13 cellular contexts compared by ENCODE assay signal in the genomic region with DNA sequence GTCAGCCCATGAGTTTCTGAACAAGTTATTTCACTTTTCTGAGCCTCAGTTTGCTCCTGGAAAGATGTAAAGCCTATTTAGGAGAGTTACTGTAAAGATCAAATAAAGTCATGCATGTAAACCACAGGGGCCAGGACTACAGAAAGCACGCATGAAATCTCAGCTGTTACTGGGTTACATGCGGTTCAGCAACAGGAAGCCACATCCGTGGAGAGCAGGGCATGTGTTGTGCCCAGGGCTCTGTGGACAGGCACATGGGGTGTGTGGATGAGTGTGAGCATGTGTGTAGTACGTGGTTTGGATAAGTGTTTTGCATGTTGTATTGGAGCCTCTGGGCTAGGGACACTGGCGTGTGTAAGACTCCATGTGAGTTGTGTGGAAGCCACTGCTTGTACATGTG. TPM values are rescaled to one million over a fixed set of nuclear protein-coding genes. Genes with fewer than 3 reads are reported as not detected.
DNase-seq lines count a peak whose midpoint lies in the region; ATAC-seq, FAIRE-seq and TF ChIP-seq lines count a peak whose summit lies in the region.
"Had no signal": no experiment of that assay in that cellular context is flagged by ENCODE, and none has a peak within 500 bp of the region (broad histone marks: within the 10 kb centered on the region; RNA-seq: fewer than 3 reads in every experiment).

No MANE protein-coding gene starts in this region.

- BruUV-seq in GM12878 (replicated peaks; lab: Mats Ljungman, UMichigan): no TSS peak

- H4K91ac ChIP-seq in neuronal stem cell (ENCODE audit: low read depth, low read length, poor library complexity): no peak overlapping the region

- H3K9ac ChIP-seq in GM12878 (ENCODE audit: control insufficient read depth, insufficient read depth, low read length) (no peak overlapping the region), neuronal stem cell (ENCODE audit: low read depth, low read length, poor library complexity) (no peak overlapping the region), SK-N-SH (no peak overlapping the region)

- no peak overlapping the region for H3K4me3 Mint-ChIP-seq in activated CD8-positive, alpha-beta memory T cell treated with anti-CD3 and anti-CD28 coated beads, Interleukin-2, amount 10 ng/mL, durations not matched to agents 7 days and 5 days

- H3K79me2 ChIP-seq in GM12878 (ENCODE audit: control insufficient read depth, insufficient read depth, low read length) (no peaks in the 10 kb centered on the region), SK-N-SH (ENCODE audit: insufficient read depth) (peaks cover 33% of the 10 kb centered on the region)

- peak overlapping the region; percentile 93 for H2BK15ac ChIP-seq in neuronal stem cell (ENCODE audit: low read length)

- POLR2A ChIA-PET in GM12878 (lab: Charles Lee) (no interaction called here), SK-N-SH (lab: Yijun Ruan, JAX) (no interaction called here)

- no peak overlapping the region for H3K14ac ChIP-seq in neuronal stem cell (ENCODE audit: low read length)

- H4K8ac ChIP-seq in neuronal stem cell (ENCODE audit: low read depth, low read length): no peak overlapping the region

- H3K4me1 Mint-ChIP-seq in activated CD8-positive, alpha-beta memory T cell treated with anti-CD3 and anti-CD28 coated beads, Interleukin-2, amount 10 ng/mL, durations not matched to agents 7 days and 5 days: peaks cover 33% of the 10 kb centered on the region

- H3K9me3 ChIP-seq in SJCRH30 (replicated peaks) (no peaks in the 10 kb centered on the region), GM12878 (replicated peaks; ENCODE audit: control insufficient read depth, insufficient read depth, low read length) (no peaks in the 10 kb centered on the region), neuronal stem cell (replicated peaks in 1 of 2; ENCODE audit: control insufficient read depth in 2 of 2, insufficient read depth in 1 of 2, low read depth in 1 of 2, low read length in 2 of 2) (peaks cover 0 to 2% of the 10 kb centered on the region in 2 donors), SK-N-SH (no peaks in the 10 kb centered on the region)
- H3K9me3 ChIP-seq: A549, sigmoid colon had no signal

- H3K36me3 Mint-ChIP-seq in activated CD8-positive, alpha-beta memory T cell treated with anti-CD3 and anti-CD28 coated beads, Interleukin-2, amount 10 ng/mL, durations not matched to agents 7 days and 5 days: no peaks in the 10 kb centered on the region

- H3K27ac Mint-ChIP-seq in activated CD8-positive, alpha-beta memory T cell treated with anti-CD3 and anti-CD28 coated beads, Interleukin-2, amount 10 ng/mL, durations not matched to agents 7 days and 5 days: no peak overlapping the region

- H3K79me1 ChIP-seq in neuronal stem cell (ENCODE audit: low read depth, low read length): peaks cover 6% of the 10 kb centered on the region

- no peak for FAIRE-seq in GM12878 (lab: Jason Lieb, UNC)
- FAIRE-seq: A549, K562 had no signal

- peak; percentile 68 for DNase-seq in activated CD8-positive, alpha-beta memory T cell treated with anti-CD3 and anti-CD28 coated beads, Interleukin-2, amount 10 ng/mL, durations not matched to agents 7 days and 5 days
- no peak for DNase-seq in activated CD8-positive, alpha-beta memory T cell treated with anti-CD3 and anti-CD28 coated beads for 24 hours
- DNase-seq in SJCRH30: peak; percentile 65 to 73
- DNase-seq in GM12878 (ENCODE audit: low read depth, low spot score): no peak
- DNase-seq in neuronal stem cell (ENCODE audit: low spot score): no peak
- no peak for DNase-seq in SK-N-SH
- DNase-seq in NCI-H82 (lab: John Stamatoyannopoulos, UW): no peak
- DNase-seq: NCI-H2081, sigmoid colon, T1000 had no signal

- no peak for TF ChIP-seq RAD21 in GM12878 (IDR thresholded peaks at IDR 0.05; ENCODE audit: insufficient read depth, low read depth, low read length)
- no peak for TF ChIP-seq RAD21 in SK-N-SH (IDR thresholded peaks at IDR 0.05; ENCODE audit: low read length)

- no peak for TF ChIP-seq CTCF in GM12878 (IDR thresholded peaks at IDR 0.05 in 2 of 3, conservative IDR thresholded peaks at IDR 0.05 in 1 of 3; ENCODE audit: control insufficient read depth in 2 of 3, extremely low read depth in 1 of 3, insufficient read depth in 1 of 3, low read depth in 3 of 3, low read length in 3 of 3)
- TF ChIP-seq CTCF in SK-N-SH (IDR thresholded peaks at IDR 0.05): no peak

- ATAC-seq in activated CD8-positive, alpha-beta memory T cell treated with anti-CD3 and anti-CD28 coated beads, Interleukin-2, amount 10 ng/mL, durations not matched to agents 7 days and 5 days: peak; percentile 51
- peak; percentile 55 for ATAC-seq in GM12878
- ATAC-seq in GM19455 (IDR thresholded peaks at IDR 0.05; ENCODE audit: unreplicated experiment): no peak
- ATAC-seq: A549, K562 had no signal

- intact Hi-C loops in GM12878 (cut with micrococcal nuclease; ENCODE audit: unreplicated experiment): no loop called here

- H3K9me2 ChIP-seq in SK-N-SH: no peaks in the 10 kb centered on the region

- no peak overlapping the region for H2AK5ac ChIP-seq in neuronal stem cell (ENCODE audit: low read depth, low read length)

- RAD21 ChIA-PET in GM12878 (lab: Charles Lee; ENCODE audit: unreplicated experiment): no interaction called here

- SMC1A ChIA-PET in GM12878 (lab: Charles Lee; ENCODE audit: uncharacterized antibody, unreplicated experiment): no interaction called here

- in situ Hi-C loops in GM12878 (cut with MboI): no loop called here

- H2BK120ac ChIP-seq in neuronal stem cell (ENCODE audit: low read depth, low read length): no peak overlapping the region

- no peak overlapping the region for H3K4ac ChIP-seq in neuronal stem cell (ENCODE audit: low read length)

- H3K27ac ChIP-seq in SJCRH30 (peak overlapping the region; percentile 24; the same call in 1 of the 2 replicates), GM12878 (ENCODE audit: control insufficient read depth, insufficient read depth) (no peak overlapping the region), neuronal stem cell (replicated peaks; ENCODE audit: low read length) (no peak overlapping the region), SK-N-SH (ENCODE audit: low read depth in 2 of 2, low read length in 1 of 2) (no peak overlapping the region)
- H3K27ac ChIP-seq: sigmoid colon had no signal

- no peak overlapping the region for H2BK5ac ChIP-seq in neuronal stem cell (ENCODE audit: low read length)

- H3K36me3 ChIP-seq in SJCRH30 (no peaks in the 10 kb centered on the region), GM12878 (ENCODE audit: control insufficient read depth in 2 of 2, insufficient read depth in 2 of 2, low read length in 1 of 2) (no peaks in the 10 kb centered on the region), neuronal stem cell (replicated peaks in 1 of 2; ENCODE audit: control insufficient read depth in 2 of 2, insufficient read depth in 2 of 2, low read length in 2 of 2) (no peaks in the 10 kb centered on the region), SK-N-SH (replicated peaks in 1 of 2; ENCODE audit: control insufficient read depth in 1 of 2, insufficient read depth in 2 of 2, low read length in 1 of 2) (no peaks in the 10 kb centered on the region)
- H3K36me3 ChIP-seq: sigmoid colon had no signal

- H3K4me2 ChIP-seq in GM12878 (ENCODE audit: control insufficient read depth, insufficient read depth) (no peak overlapping the region), neuronal stem cell (ENCODE audit: insufficient read depth, low read length, poor library complexity, severe bottlenecking) (no peak overlapping the region), SK-N-SH (no peak overlapping the region)

- peaks cover 48% of the 10 kb centered on the region for H3K4me1 ChIP-seq in SJCRH30
- H3K4me1 ChIP-seq in GM12878 (ENCODE audit: control insufficient read depth, insufficient read depth, low read length): no peaks in the 10 kb centered on the region; the same call in none of the 2 replicates
- peaks cover 26 to 29% of the 10 kb centered on the region in 2 donors for H3K4me1 ChIP-seq in neuronal stem cell (ENCODE audit: control insufficient read depth in 2 of 2, insufficient read depth in 1 of 2, low read depth in 1 of 2, low read length in 2 of 2)
- peaks cover 10 to 12% of the 10 kb centered on the region in 2 experiments; a peak in 3 of 4 replicates for H3K4me1 ChIP-seq in SK-N-SH (ENCODE audit: control insufficient read depth in 1 of 2, insufficient read depth in 2 of 2, low read depth in 1 of 2, low read length in 1 of 2)

- H2BK12ac ChIP-seq in neuronal stem cell (ENCODE audit: low read length): no peak overlapping the region

- H2AFZ ChIP-seq in GM12878 (ENCODE audit: control insufficient read depth, low read depth, low read length) (no peak overlapping the region), neuronal stem cell (ENCODE audit: low read length) (no peak overlapping the region), SK-N-SH (ENCODE audit: low read depth) (no peak overlapping the region)

- no peak overlapping the region for H3K4me3 ChIP-seq in SJCRH30
- no peak overlapping the region for H3K4me3 ChIP-seq in GM12878
- H3K4me3 ChIP-seq in neuronal stem cell (ENCODE audit: low read length in 2 of 2): no peak overlapping the region
- no peak overlapping the region for H3K4me3 ChIP-seq in SK-N-SH (ENCODE audit: low read depth in 2 of 2, low read length in 1 of 2)
- H3K4me3 ChIP-seq: A549, K562, sigmoid colon had no signal

- H3K23ac ChIP-seq in neuronal stem cell (ENCODE audit: low read depth, low read length, poor library complexity): no peak overlapping the region

- peaks cover 50% of the 10 kb centered on the region for H3K27me3 Mint-ChIP-seq in activated CD8-positive, alpha-beta memory T cell treated with anti-CD3 and anti-CD28 coated beads, Interleukin-2, amount 10 ng/mL, durations not matched to agents 7 days and 5 days

- CTCF ChIA-PET in activated CD8-positive, alpha-beta memory T cell treated with anti-CD3 and anti-CD28 coated beads, Interleukin-2, amount 10 ng/mL, durations not matched to agents 7 days and 5 days (lab: Charles Lee): no interaction called here
- CTCF ChIA-PET in GM12878 (lab: Yijun Ruan, JAX) (no interaction called here), SK-N-SH (lab: Yijun Ruan, JAX) (interaction anchor here (2.4 kb wide), 1 partner anchor 79 kb away, joined by 8 read pairs; no protein-coding TSS in a partner anchor)

- no peak for TF ChIP-seq POLR2A in GM12878 (IDR thresholded peaks at IDR 0.05; ENCODE audit: low read depth, low read length)

- peaks cover 7% of the 10 kb centered on the region for H3F3A ChIP-seq in SK-N-SH (replicated peaks; ENCODE audit: insufficient read depth)

- H3K18ac ChIP-seq in neuronal stem cell (ENCODE audit: low read length): peak overlapping the region; percentile 15

- 15% methylated on average over 5 of the region's 5 CpGs for WGBS in GM12878 (ENCODE audit: insufficient coverage, insufficient replicate concordance, low lambda C conversion rate, missing lambda C conversion rate)
- WGBS in neuronal stem cell (ENCODE audit: extremely low coverage in 2 of 2, insufficient read length in 2 of 2, insufficient replicate concordance in 1 of 2), 2 donors: no CpG with 5 or more reads among the region's 5 CpGs
- WGBS in SK-N-SH (ENCODE audit: low lambda C conversion rate): 89% methylated on average over 5 of the region's 5 CpGs

- no peaks in the 10 kb centered on the region for H3K9me3 Mint-ChIP-seq in activated CD8-positive, alpha-beta memory T cell treated with anti-CD3 and anti-CD28 coated beads, Interleukin-2, amount 10 ng/mL, durations not matched to agents 7 days and 5 days (ENCODE audit: low read depth)

- TF ChIP-seq EP300 in GM12878 (IDR thresholded peaks at IDR 0.05; ENCODE audit: borderline replicate concordance in 1 of 2, control insufficient read depth in 1 of 2, low read depth in 2 of 2, low read length in 2 of 2) (no peak), SK-N-SH (IDR thresholded peaks at IDR 0.05; ENCODE audit: borderline replicate concordance in 1 of 2, low read depth in 1 of 2, low read length in 1 of 2) (no peak)

- H4K20me1 ChIP-seq in GM12878 (ENCODE audit: control insufficient read depth, insufficient read depth) (no peaks in the 10 kb centered on the region), SK-N-SH (ENCODE audit: insufficient read depth) (0 out of 2 replicates have a peak, but pooled peaks cover 4% of the 10 kb centered on the region)

- no peaks in the 10 kb centered on the region for H3K27me3 ChIP-seq in SJCRH30
- peaks cover 2 to 6% of the 10 kb centered on the region in 2 experiments; a peak in 3 of 4 replicates for H3K27me3 ChIP-seq in GM12878 (replicated peaks in 1 of 2; ENCODE audit: control insufficient read depth in 2 of 2, insufficient read depth in 2 of 2, low read length in 1 of 2)
- H3K27me3 ChIP-seq in neuronal stem cell (ENCODE audit: control insufficient read depth in 3 of 3, insufficient read depth in 3 of 3, low read depth in 1 of 3, low read length in 3 of 3): no peaks in the 10 kb centered on the region
- H3K27me3 ChIP-seq in SK-N-SH (ENCODE audit: insufficient read depth): no peaks in the 10 kb centered on the region
- H3K27me3 ChIP-seq: sigmoid colon had no signal

RNA-seq across cellular contexts. Expression of a gene that starts 2.2 kb away (rescaled TPM):
- not detected for total RNA-seq in activated CD8-positive, alpha-beta memory T cell treated with anti-CD3 and anti-CD28 coated beads, Interleukin-2, amount 10 ng/mL, durations not matched to agents 7 days and 5 days
- total RNA-seq in SJCRH30 (2014; rRNA removed; shearing (Covaris generic)): 55.0 and 57.3 TPM in 2 replicates
- not detected in 2 replicates for total RNA-seq in GM12878 (2013; cell fraction: nucleolus; rRNA removed)
- 0.16 and 0.28 TPM in 2 replicates for total RNA-seq in GM12878 (2014; rRNA removed)
- 0.05 and 0.09 TPM in 2 replicates for total RNA-seq in GM12878 (2014; rRNA removed; fragmentation: Illumina TruSeq; extraction: Trizol)
- total RNA-seq in GM12878 (2021): 0.32 and 0.51 TPM in 2 replicates
- 0.10 TPM for polyA plus RNA-seq in GM12878 (2011; ENCODE audit: low read depth)
- polyA plus RNA-seq in GM12878 (2011; rRNA removed): 0.06 and 0.27 TPM in 2 replicates
- 0.10 and 0.13 TPM in 2 replicates for polyA plus RNA-seq in GM12878 (2011; cell fraction: cytosol; rRNA removed)
- 0.19 and 0.29 TPM in 2 replicates for polyA plus RNA-seq in GM12878 (2011; cell fraction: nucleus; rRNA removed)
- 0.20 and 0.22 TPM in 2 replicates for polyA plus RNA-seq in GM12878 (2012)
- 0.12 and 0.24 TPM in 2 replicates for polyA plus RNA-seq in GM12878 (2014; fragmentation: Illumina TruSeq; extraction: Trizol)
- not detected for polyA plus RNA-seq in GM12878 (2014; fragmentation: Nextera tagmentation; extraction: Ambion mirVana)
- polyA plus RNA-seq in GM12878 (2014; rRNA removed): 0.04 and 0.16 TPM in 2 replicates
- under 1 TPM; 0.19 to 0.37 TPM for polyA plus RNA-seq in GM12878 (2016; fragmentation: Nextera tagmentation; extraction: Ambion mirVana)
- polyA minus RNA-seq in GM12878 (2011; rRNA and poly(A)+ RNA removed): 0.29 and 1.4 TPM in 2 replicates
- polyA minus RNA-seq in GM12878 (2011; cell fraction: cytosol; rRNA and poly(A)+ RNA removed): 2.1 and 3.4 TPM in 2 replicates
- polyA minus RNA-seq in GM12878 (2011; cell fraction: nucleus; rRNA and poly(A)+ RNA removed): 0.60 and 1.2 TPM in 2 replicates
- polyA plus RNA-seq in neuronal stem cell (2013, experiment 1 of 2): 74.6 TPM
- 73.7 TPM for polyA plus RNA-seq in neuronal stem cell (2013, experiment 2 of 2)
- polyA plus RNA-seq in SK-N-SH (2012; rRNA removed): 82.2 and 126 TPM in 2 replicates
- 47.2 and 71.1 TPM in 2 replicates for polyA plus RNA-seq in SK-N-SH (2012; cell fraction: cytosol; rRNA removed)
- 164 and 170 TPM in 2 replicates for polyA plus RNA-seq in SK-N-SH (2012; cell fraction: nucleus; rRNA removed)

RNA-seq across cellular contexts. Expression of a gene that starts 54.4 kb away (rescaled TPM):
- total RNA-seq in activated CD8-positive, alpha-beta memory T cell treated with anti-CD3 and anti-CD28 coated beads, Interleukin-2, amount 10 ng/mL, durations not matched to agents 7 days and 5 days: 1 to 10 TPM; 5.3 to 6.0 TPM
- 7.9 and 9.9 TPM in 2 replicates for total RNA-seq in SJCRH30 (2014; rRNA removed; shearing (Covaris generic))
- total RNA-seq in GM12878 (2013; cell fraction: nucleolus; rRNA removed): 2.6 and 8.4 TPM in 2 replicates
- total RNA-seq in GM12878 (2014; rRNA removed) (0.49 and 0.56 TPM in 2 replicates), GM12878 (2014; rRNA removed; fragmentation: Illumina TruSeq; extraction: Trizol) (0.40 and 0.60 TPM in 2 replicates), GM12878 (2021) (2.0 and 2.5 TPM in 2 replicates)
- polyA plus RNA-seq in GM12878 (2011; ENCODE audit: low read depth): 1.9 TPM
- polyA plus RNA-seq in GM12878 (2011; rRNA removed) (1.2 and 1.6 TPM in 2 replicates), GM12878 (2014; fragmentation: Illumina TruSeq; extraction: Trizol) (0.22 and 0.38 TPM in 2 replicates), GM12878 (2014; fragmentation: Nextera tagmentation; extraction: Ambion mirVana) (under 1 TPM in 1 of 2 experiments, not detected in 1; 0.15 TPM), GM12878 (2014; rRNA removed) (2.2 and 2.9 TPM in 2 replicates), GM12878 (2016; fragmentation: Nextera tagmentation; extraction: Ambion mirVana) (1 to 10 TPM in 1 of 2 experiments, under 1 TPM in 1; 0.67 to 1.2 TPM), SK-N-SH (2012; rRNA removed) (11.5 and 11.8 TPM in 2 replicates)
- 2.6 and 2.9 TPM in 2 replicates for polyA plus RNA-seq in GM12878 (2011; cell fraction: cytosol; rRNA removed)
- polyA plus RNA-seq in GM12878 (2011; cell fraction: nucleus; rRNA removed): 9.1 and 9.5 TPM in 2 replicates
- polyA plus RNA-seq in GM12878 (2012): 2.4 and 4.4 TPM in 2 replicates
- polyA minus RNA-seq in GM12878 (2011; rRNA and poly(A)+ RNA removed): 0.51 and 2.5 TPM in 2 replicates
- polyA minus RNA-seq in GM12878 (2011; cell fraction: cytosol; rRNA and poly(A)+ RNA removed): 1.7 TPM in 1 of 2 replicates, not detected in the other
- 1.6 and 2.1 TPM in 2 replicates for polyA minus RNA-seq in GM12878 (2011; cell fraction: nucleus; rRNA and poly(A)+ RNA removed)
- polyA plus RNA-seq in neuronal stem cell (2013, experiment 1 of 2): 14.7 TPM
- 14.8 TPM for polyA plus RNA-seq in neuronal stem cell (2013, experiment 2 of 2)
- 3.7 and 6.1 TPM in 2 replicates for polyA plus RNA-seq in SK-N-SH (2012; cell fraction: cytosol; rRNA removed)
- polyA plus RNA-seq in SK-N-SH (2012; cell fraction: nucleus; rRNA removed): 29.3 and 39.8 TPM in 2 replicates

Comparison
In these comparisons a context has a peak if more than half of its experiments do, and no peak if none do; other contexts are left out.
1. DNase-seq: peak in activated CD8-positive, alpha-beta memory T cell treated with anti-CD3 and anti-CD28 coated beads, Interleukin-2, amount 10 ng/mL, durations not matched to agents 7 days and 5 days (single experiment) and SJCRH30 (2 of 2); none in activated CD8-positive, alpha-beta memory T cell treated with anti-CD3 and anti-CD28 coated beads for 24 hours (single experiment), GM12878 (single experiment), neuronal stem cell (single experiment), SK-N-SH (single experiment) and NCI-H82 (single experiment).
2. RNA of a gene that starts 2.2 kb away (total RNA-seq): 55.0 to 57.3 TPM in SJCRH30; 0.05 to 0.51 TPM in GM12878 and not detected in activated CD8-positive, alpha-beta memory T cell treated with anti-CD3 and anti-CD28 coated beads, Interleukin-2, amount 10 ng/mL, durations not matched to agents 7 days and 5 days; every median in the first group is over 10 times any median in the second.